ENCODE assay signal across 8 cellular contexts in genomic region chr5:173781826-173782670, GRCh38.
DNase-seq lines count a peak whose midpoint lies in the region; ATAC-seq and TF ChIP-seq lines count a peak whose summit lies in the region.

No MANE protein-coding gene starts in this region.

- no peak for TF ChIP-seq CTCF in omental fat pad (IDR thresholded peaks at IDR 0.05)

- peak; percentile 79 for ATAC-seq in omental fat pad (ENCODE audit: low FRiP score)
- no peak for ATAC-seq in GM18517 (IDR thresholded peaks at IDR 0.05; ENCODE audit: unreplicated experiment)

- DNase-seq in GM03348 (ENCODE audit: low spot score) (peak; percentile 88), RPMI7951 (ENCODE audit: low read depth) (peak; percentile 94), fibroblast of the conjunctiva (ENCODE audit: low read depth) (peak; percentile 80), omental fat pad (ENCODE audit: low spot score) (peak; percentile 48), superior temporal gyrus (ENCODE audit: extremely low spot score) (peak; percentile 92), SK-N-DZ (ENCODE audit: low spot score) (no peak)
- peak; percentile 27 for DNase-seq in activated T-helper 9 cell treated with anti-CD3 and anti-CD28 coated beads, Interleukin-2, amount 50 U/mL, for 16 hours (ENCODE audit: low read depth)
